In the genomic region with DNA sequence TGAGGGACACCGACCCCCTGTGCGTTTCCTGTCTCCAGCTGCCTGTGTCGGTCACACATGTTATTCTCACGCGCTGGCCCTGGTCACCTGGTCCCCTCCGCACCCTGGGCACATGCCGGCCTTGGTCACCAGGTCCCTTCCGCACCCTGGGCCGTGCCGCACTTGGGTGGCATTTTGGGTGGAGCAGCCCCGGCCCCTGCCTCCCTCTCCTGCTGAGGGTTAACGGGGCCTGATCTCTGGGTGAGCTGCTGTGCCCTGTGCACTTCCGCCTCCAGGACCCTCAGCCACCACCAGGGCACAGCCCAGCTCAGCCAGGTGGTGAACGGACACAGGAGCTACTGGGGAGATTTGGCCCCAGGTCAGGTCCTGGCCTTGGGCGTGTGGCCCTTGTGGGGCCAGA, we compare ENCODE assay signal across 19 cellular contexts.
"Had no signal": no experiment of that assay in that cellular context is flagged by ENCODE, and none has a peak within 500 bp of the region (broad histone marks: within the 10 kb centered on the region; RNA-seq: fewer than 3 reads in every experiment).

No MANE protein-coding gene starts in this region.

- DNase-seq: esophagus squamous epithelium; foreskin fibroblast; head of caudate nucleus; naive B cell; retina; spleen; stimulated activated CD4-positive, alpha-beta T cell treated with anti-CD3 and anti-CD28 coated beads, Interleukin-15, amount 100 ng/mL, for 24 hours; stimulated activated CD4-positive, alpha-beta T cell treated with anti-CD3 and anti-CD28 coated beads, Interleukin-1b, Interleukin-23, amount 100 ng/mL, for 48 hours; stimulated activated CD4-positive, alpha-beta T cell treated with anti-CD3 and anti-CD28 coated beads, Interleukin-4, amount 100 ng/mL, for 24 hours; stimulated activated naive B cell treated with anti-CD40 and anti-IgM and Interleukin-4, amounts not matched to agents 10 μg/mL and 1 μg/mL and 100 μg/mL, for 72 hours; stomach; substantia nigra; transverse colon had no signal

- H3K27ac Mint-ChIP-seq: naive B cell; nephron; stimulated activated naive B cell treated with anti-CD40 and anti-IgM and Interleukin-4, amounts not matched to agents 10 μg/mL and 1 μg/mL and 100 μg/mL, for 72 hours had no signal

- H3K9me3 ChIP-seq: neutrophil, psoas muscle, thoracic aorta, transverse colon had no signal

- H3K27me3 ChIP-seq: esophagus squamous epithelium, hepatocyte, spleen, transverse colon had no signal

- H3K4me3 ChIP-seq: esophagus squamous epithelium, hepatocyte, psoas muscle, spleen, stomach, thoracic aorta, transverse colon had no signal

- H3K27ac ChIP-seq: esophagus squamous epithelium, hepatocyte, neutrophil, psoas muscle, spleen, thoracic aorta, transverse colon had no signal

- H2AFZ ChIP-seq: hepatocyte had no signal

- H3K79me2 ChIP-seq: hepatocyte had no signal

- ATAC-seq: psoas muscle; sciatic nerve; stimulated activated naive B cell treated with anti-CD40 and anti-IgM and Interleukin-4, amounts not matched to agents 10 μg/mL and 1 μg/mL and 100 μg/mL, for 72 hours had no signal

- H3K4me2 ChIP-seq: hepatocyte had no signal

- H3K4me3 Mint-ChIP-seq: nephron; stimulated activated naive B cell treated with anti-CD40 and anti-IgM and Interleukin-4, amounts not matched to agents 10 μg/mL and 1 μg/mL and 100 μg/mL, for 72 hours had no signal

- H3K36me3 ChIP-seq: esophagus squamous epithelium, neutrophil, spleen, stomach, thoracic aorta, transverse colon had no signal
